11 cellular contexts compared by ENCODE assay signal in genomic region chr10:91591792-91592165, GRCh38. TPM values are rescaled to one million over a fixed set of nuclear protein-coding genes. Genes with fewer than 3 reads are reported as not detected.
DNase-seq lines count a peak whose midpoint lies in the region; ATAC-seq, FAIRE-seq and TF ChIP-seq lines count a peak whose summit lies in the region.
"Had no signal": no experiment of that assay in that cellular context is flagged by ENCODE, and none has a peak within 500 bp of the region (broad histone marks: within the 10 kb centered on the region; RNA-seq: fewer than 3 reads in every experiment).

No MANE protein-coding gene starts in this region.

- CTCF ChIA-PET in A549 (lab: Yijun Ruan, JAX), result interaction anchor here (0.9 to 2.8 kb wide), 4 partner anchors 12 to 43 kb away, joined by 3 to 14 read pairs (median 4); partner anchors contain the start of gene PPP1R3C

- H3K4me2 ChIP-seq in A549 (peak overlapping the region; percentile 75), hepatocyte (peak overlapping the region; percentile 60)

- H3K4me3 ChIP-seq in A549, result peak overlapping the region; percentile 10; the same call in 1 of the 3 replicates
- no peak overlapping the region for H3K4me3 ChIP-seq in adrenal gland
- no peak overlapping the region for H3K4me3 ChIP-seq in hepatocyte
- peak overlapping the region; percentile 52 for H3K4me3 ChIP-seq in psoas muscle
- no peak overlapping the region for H3K4me3 ChIP-seq in ovary
- H3K4me3 ChIP-seq in HAP-1, result no peak overlapping the region

- no peak for ATAC-seq in A549
- peak in 2 of 4 donors; percentile 0 to 7 for ATAC-seq in psoas muscle
- ATAC-seq in GM18511 (IDR thresholded peaks at IDR 0.05; ENCODE audit: unreplicated experiment), result no peak
- ATAC-seq: activated CD8-positive, alpha-beta memory T cell treated with anti-CD3 and anti-CD28 coated beads, Interleukin-2, amount 10 ng/mL, durations not matched to agents 7 days and 5 days had no signal

- H2AFZ ChIP-seq in hepatocyte, result no peak overlapping the region

- H3K27me3 ChIP-seq in adrenal gland (no peaks in the 10 kb centered on the region), hepatocyte (no peaks in the 10 kb centered on the region), psoas muscle (ENCODE audit: insufficient read depth in 3 of 3, low read length in 2 of 3) (no peaks in the 10 kb centered on the region), ovary (no peaks in the 10 kb centered on the region), HAP-1 (ENCODE audit: low read depth) (0 out of 2 replicates have a peak, but pooled peaks cover 4% of the 10 kb centered on the region)

- no peak for FAIRE-seq in A549 (lab: Jason Lieb, UNC)

- no peaks in the 10 kb centered on the region for H4K20me1 ChIP-seq in hepatocyte (ENCODE audit: insufficient read depth, poor library complexity, severe bottlenecking)

- no peaks in the 10 kb centered on the region for H3K9me3 ChIP-seq in A549
- no peaks in the 10 kb centered on the region for H3K9me3 ChIP-seq in adrenal gland (replicated peaks in 1 of 3)
- H3K9me3 ChIP-seq in hepatocyte (ENCODE audit: low read depth), result no peaks in the 10 kb centered on the region
- no peaks in the 10 kb centered on the region for H3K9me3 ChIP-seq in psoas muscle
- no peaks in the 10 kb centered on the region for H3K9me3 ChIP-seq in ovary
- H3K9me3 ChIP-seq in HAP-1, result no peaks in the 10 kb centered on the region

- H3K36me3 ChIP-seq in adrenal gland (replicated peaks in 1 of 2), result no peaks in the 10 kb centered on the region
- no peaks in the 10 kb centered on the region for H3K36me3 ChIP-seq in hepatocyte (replicated peaks; ENCODE audit: insufficient read depth, low read depth)
- no peaks in the 10 kb centered on the region for H3K36me3 ChIP-seq in psoas muscle (ENCODE audit: insufficient read depth in 1 of 2, low read depth in 1 of 2)
- no peaks in the 10 kb centered on the region for H3K36me3 ChIP-seq in ovary
- no peaks in the 10 kb centered on the region for H3K36me3 ChIP-seq in HAP-1 (replicated peaks)

- TF ChIP-seq CTCF in A549 (IDR thresholded peaks at IDR 0.05), result no peak
- TF ChIP-seq CTCF in adrenal gland (IDR thresholded peaks at IDR 0.05), result no peak
- TF ChIP-seq CTCF in hepatocyte (IDR thresholded peaks at IDR 0.05; ENCODE audit: poor library complexity), result no peak
- TF ChIP-seq CTCF in psoas muscle (IDR thresholded peaks at IDR 0.05), result no peak
- TF ChIP-seq CTCF in ovary (IDR thresholded peaks at IDR 0.05), result no peak

- DNase-seq in A549 (ENCODE audit: low read depth in 1 of 2, low spot score in 1 of 2) (no peak), adrenal gland (no peak), hepatocyte (ENCODE audit: low spot score) (no peak), psoas muscle (no peak), ovary (no peak), COR-L47 (lab: John Stamatoyannopoulos, UW) (no peak), HAP-1 (ENCODE audit: low spot score in 2 of 2) (no peak)
- DNase-seq: activated CD8-positive, alpha-beta memory T cell treated with anti-CD3 and anti-CD28 coated beads, Interleukin-2, amount 10 ng/mL, durations not matched to agents 7 days and 5 days; DMS79; RPMI8226 had no signal

- TF ChIP-seq EP300 in A549 (IDR thresholded peaks at IDR 0.05), result no peak
- no peak for TF ChIP-seq EP300 in ovary (IDR thresholded peaks at IDR 0.05)

- H3K9me2 ChIP-seq in hepatocyte (replicated peaks; ENCODE audit: insufficient read depth), result no peaks in the 10 kb centered on the region

- 48% methylated on average over 7 of the region's 7 CpGs for WGBS in A549 (ENCODE audit: missing lambda C conversion rate)
- WGBS in adrenal gland, 4 donors, result 48 to 54% (median 49%) methylated on average over 7 of the region's 7 CpGs
- WGBS in hepatocyte (ENCODE audit: low lambda C conversion rate, missing lambda C conversion rate), result 41% methylated on average over 7 of the region's 7 CpGs
- WGBS in psoas muscle, 3 donors, result 15 to 34% (median 24%) methylated on average over 7 of the region's 7 CpGs
- 8 to 18% (median 9%) methylated on average over 7 of the region's 7 CpGs for WGBS in ovary, 3 donors

- no peaks in the 10 kb centered on the region for H3K79me2 ChIP-seq in hepatocyte

- in situ Hi-C loops in HAP-1 (cut with MboI; ENCODE audit: low sequenced_read_pairs), result no loop called here

- TF ChIP-seq RAD21 in A549 (conservative IDR thresholded peaks at IDR 0.05 in 1 of 2, IDR thresholded peaks at IDR 0.05 in 1 of 2), result no peak

- intact Hi-C loops in adrenal gland (cut with DNase I), result no loop called here
- intact Hi-C loops in psoas muscle (cut with DNase I), result no loop called here
- intact Hi-C loops in ovary (cut with DNase I), result no loop called here

- H3K4me1 ChIP-seq in A549, result peaks cover 80% of the 10 kb centered on the region
- H3K4me1 ChIP-seq in adrenal gland (replicated peaks in 1 of 2), result peaks cover 44 to 61% of the 10 kb centered on the region in 2 donors
- H3K4me1 ChIP-seq in hepatocyte (ENCODE audit: insufficient read depth), result peaks cover 68% of the 10 kb centered on the region
- H3K4me1 ChIP-seq in psoas muscle, result peaks cover 84% of the 10 kb centered on the region
- H3K4me1 ChIP-seq in ovary (ENCODE audit: insufficient read depth), result peaks cover 31% of the 10 kb centered on the region
- no peaks in the 10 kb centered on the region for H3K4me1 ChIP-seq in HAP-1

- H3K27ac ChIP-seq in A549, result peak overlapping the region; percentile 93 to 94
- H3K27ac ChIP-seq in adrenal gland, result peak overlapping the region in 4 of 5 donors; percentile 56 to 88 (median 76)
- H3K27ac ChIP-seq in hepatocyte, result peak overlapping the region; percentile 91
- peak overlapping the region; percentile 95 for H3K27ac ChIP-seq in psoas muscle
- H3K27ac ChIP-seq in ovary, result peak overlapping the region in 1 of 2 donors; percentile 84

- TF ChIP-seq POLR2A in A549 (IDR thresholded peaks at IDR 0.05; ENCODE audit: low read length), result no peak
- no peak for TF ChIP-seq POLR2A in adrenal gland (IDR thresholded peaks at IDR 0.05)
- TF ChIP-seq POLR2A in ovary (IDR thresholded peaks at IDR 0.05), result no peak

- POLR2A ChIA-PET in A549 (lab: Yijun Ruan, JAX), result interaction anchor here (0.6 to 4.3 kb wide), 4 partner anchors 15 to 206 kb away, joined by 3 to 37 read pairs (median 4); partner anchors contain the start of genes PPP1R3C and TNKS2

TF ChIP-seq in A549, 52 proteins besides CTCF, POLR2A, EP300 and RAD21:
- TF ChIP-seq TP53 (CRISPR knock-in tag; IDR thresholded peaks at IDR 0.05) (no peak), ZFP36 (IDR thresholded peaks at IDR 0.05; ENCODE audit: borderline replicate concordance, partially characterized antibody) (no peak), HOXB13 (CRISPR knock-in tag; IDR thresholded peaks at IDR 0.05; ENCODE audit: low read depth) (no peak), NFE2L2 (conservative IDR thresholded peaks at IDR 0.05; ENCODE audit: low read length) (no peak), CBX2 (IDR thresholded peaks at IDR 0.05; ENCODE audit: borderline replicate concordance, low read depth) (no peak)
TF ChIP-seq in A549: peak in this region for 0.

RNA-seq across cellular contexts. Expression of gene PPP1R3C, which starts 41.1 kb away (rescaled TPM):
- 19.7 and 20.0 TPM in 2 replicates for polyA plus RNA-seq in A549 (2011; rRNA removed)
- 4.4 and 5.5 TPM in 2 replicates for polyA plus RNA-seq in A549 (2012; cell fraction: cytosol; rRNA removed)
- polyA plus RNA-seq in A549 (2012; cell fraction: nucleus; rRNA removed), result 2.3 and 3.9 TPM in 2 replicates
- 9.8 to 10.9 TPM (median 10.5 TPM) in 3 replicates for polyA plus RNA-seq in A549 (2017; fragmentation: RNase III; extraction: RNeasy Plus Mini Kit Qiagen cat#74134 plus additional on column Dnase treatment)
- polyA minus RNA-seq in A549 (2011; rRNA and poly(A)+ RNA removed), result 19.0 and 21.4 TPM in 2 replicates
- total RNA-seq in adrenal gland, result 10 to 100 TPM; 10.9 to 52.9 (median 22.5) TPM
- 10 to 100 TPM in 2 of 3 donors, 1 to 10 TPM in 1; 7.8 to 13.7 (median 11.7) TPM for polyA plus RNA-seq in adrenal gland
- total RNA-seq in hepatocyte, result 45.0 and 65.7 TPM in 2 replicates
- polyA plus RNA-seq in hepatocyte, result 9.6 and 20.2 TPM in 2 replicates
- 100 to 1,000 TPM in 3 of 4 donors, 10 to 100 TPM in 1; 89.6 to 359 (median 280) TPM for total RNA-seq in psoas muscle
- 100 to 1,000 TPM in 1 of 3 donors, 10 to 100 TPM in 2; 38.5 to 111 (median 59.1) TPM for polyA plus RNA-seq in psoas muscle
- 10 to 100 TPM in 5 of 7 donors, 1 to 10 TPM in 2; 2.9 to 37.3 (median 16.7) TPM for total RNA-seq in ovary
- polyA plus RNA-seq in ovary, result 10 to 100 TPM in 1 of 2 donors, 1 to 10 TPM in 1; 5.7 to 42.3 TPM
- total RNA-seq: activated CD8-positive, alpha-beta memory T cell treated with anti-CD3 and anti-CD28 coated beads, Interleukin-2, amount 10 ng/mL, durations not matched to agents 7 days and 5 days had no signal

Comparison
In these comparisons a context has a peak if more than half of its experiments do, and no peak if none do; other contexts are left out.
1. H3K4me3 ChIP-seq: peak in A549 (single experiment) and psoas muscle (single experiment); none in adrenal gland (0 of 4), hepatocyte (single experiment), ovary (single experiment) and HAP-1 (single experiment).